ENCODE assay signal across 17 cellular contexts in genomic region chr5:157926171-157926671, GRCh38.
DNase-seq lines count a peak whose midpoint lies in the region; ATAC-seq and TF ChIP-seq lines count a peak whose summit lies in the region.
"Had no signal": no experiment of that assay in that cellular context is flagged by ENCODE, and none has a peak within 500 bp of the region (broad histone marks: within the 10 kb centered on the region; RNA-seq: fewer than 3 reads in every experiment).

No MANE protein-coding gene starts in this region.

- whole genome bisulfite sequencing in right cardiac atrium: 80% methylated on average over 9 of the region's 9 CpGs
- WGBS in endodermal cell (ENCODE audit: insufficient coverage in 1 of 2, insufficient read length in 1 of 2), 2 experiments: 84 to 91% methylated on average over 9 of the region's 9 CpGs

- H3K36me3 ChIP-seq in endodermal cell (ENCODE audit: control insufficient read depth, insufficient read depth, low read length) (no peaks in the 10 kb centered on the region), subcutaneous abdominal adipose tissue (ENCODE audit: control insufficient read depth in 5 of 5, insufficient read depth in 5 of 5, low read length in 5 of 5) (no peaks in the 10 kb centered on the region)
- H3K36me3 ChIP-seq: BLaER1 treated with 17β-estradiol and CSF1 and Interleukin-3, amounts not matched to agents 10 nM and 100 nM had no signal

- H3K36me3 Mint-ChIP-seq in endodermal cell (ENCODE audit: low read depth): no peaks in the 10 kb centered on the region

- H3K27ac ChIP-seq in right cardiac atrium (ENCODE audit: low read length) (no peak overlapping the region), endodermal cell (ENCODE audit: low read depth, low read length) (no peak overlapping the region), subcutaneous abdominal adipose tissue (ENCODE audit: low read depth, low read length) (peak overlapping the region; percentile 16)
- H3K27ac ChIP-seq: 22Rv1; BLaER1 treated with 17β-estradiol and CSF1 and Interleukin-3, amounts not matched to agents 10 nM and 100 nM had no signal

- H3K9ac ChIP-seq in endodermal cell (ENCODE audit: extremely low read depth, low read length, poor library complexity, severe bottlenecking): no peak overlapping the region
- H3K9ac ChIP-seq in subcutaneous abdominal adipose tissue (ENCODE audit: low read length in 5 of 5): no peak overlapping the region
- H3K9ac ChIP-seq: BLaER1 treated with 17β-estradiol and CSF1 and Interleukin-3, amounts not matched to agents 10 nM and 100 nM had no signal

- no peaks in the 10 kb centered on the region for H3K27me3 Mint-ChIP-seq in endodermal cell (ENCODE audit: insufficient read depth)
- H3K27me3 Mint-ChIP-seq in stimulated activated naive CD8-positive, alpha-beta T cell treated with anti-CD3 and anti-CD28 coated beads, Interleukin-15, amount 100 ng/mL, for 72 hours: no peaks in the 10 kb centered on the region

- intact Hi-C loops in Right ventricle myocardium inferior (cut with DNase I) (no loop called here), right cardiac atrium (cut with DNase I) (no loop called here)

- ATAC-seq in Right ventricle myocardium inferior (peak; percentile 28), right cardiac atrium (no peak)
- no peak for ATAC-seq in stimulated activated naive CD8-positive, alpha-beta T cell treated with anti-CD3 and anti-CD28 coated beads, Interleukin-15, amount 100 ng/mL, for 72 hours

- H3K27ac Mint-ChIP-seq in endodermal cell: peak overlapping the region; percentile 62
- H3K27ac Mint-ChIP-seq in stimulated activated naive CD8-positive, alpha-beta T cell treated with anti-CD3 and anti-CD28 coated beads, Interleukin-15, amount 100 ng/mL, for 72 hours: no peak overlapping the region

- H3K9me3 ChIP-seq in right cardiac atrium (ENCODE audit: control insufficient read depth, low read length) (no peaks in the 10 kb centered on the region), endodermal cell (ENCODE audit: control insufficient read depth, low read length) (no peaks in the 10 kb centered on the region), subcutaneous abdominal adipose tissue (ENCODE audit: control insufficient read depth in 5 of 5, low read length in 5 of 5) (no peaks in the 10 kb centered on the region)
- H3K9me3 ChIP-seq: BLaER1 treated with 17β-estradiol and CSF1 and Interleukin-3, amounts not matched to agents 10 nM and 100 nM had no signal

- H3K4me3 ChIP-seq in right cardiac atrium (ENCODE audit: low read length) (no peak overlapping the region), endodermal cell (ENCODE audit: low read length) (no peak overlapping the region), subcutaneous abdominal adipose tissue (ENCODE audit: low read depth in 1 of 5, low read length in 5 of 5) (no peak overlapping the region)
- H3K4me3 ChIP-seq: BLaER1 treated with 17β-estradiol and CSF1 and Interleukin-3, amounts not matched to agents 10 nM and 100 nM had no signal

- H3K27me3 ChIP-seq in right cardiac atrium (ENCODE audit: control insufficient read depth, insufficient read depth) (no peaks in the 10 kb centered on the region), endodermal cell (ENCODE audit: control insufficient read depth, insufficient read depth, low read length, poor library complexity, severe bottlenecking) (peaks cover 5% of the 10 kb centered on the region), subcutaneous abdominal adipose tissue (ENCODE audit: control insufficient read depth in 5 of 5, insufficient read depth in 4 of 5, low read length in 5 of 5) (no peaks in the 10 kb centered on the region)
- H3K27me3 ChIP-seq: BLaER1 treated with 17β-estradiol and CSF1 and Interleukin-3, amounts not matched to agents 10 nM and 100 nM had no signal

- DNase-seq in Right ventricle myocardium inferior (ENCODE audit: missing footprints) (no peak), right cardiac atrium (no peak), endodermal cell (peak; percentile 52), mesenteric fat pad (ENCODE audit: low spot score) (peak; percentile 80), cortex of kidney (lab: John Stamatoyannopoulos, UW) (no peak)
- DNase-seq in activated CD4-positive, alpha-beta T cell treated with anti-CD3 and anti-CD28 coated beads for 1 hour: no peak
- no peak for DNase-seq in stimulated activated naive CD8-positive, alpha-beta T cell treated with anti-CD3 and anti-CD28 coated beads, Interleukin-15, amount 100 ng/mL, for 72 hours
- DNase-seq: EL, HCEC 1CT, KG1, NCI-H1092, NCI-H2107, NCI-H345, SIG-M5 had no signal

- no peaks in the 10 kb centered on the region for H3K9me3 Mint-ChIP-seq in endodermal cell
- H3K9me3 Mint-ChIP-seq in stimulated activated naive CD8-positive, alpha-beta T cell treated with anti-CD3 and anti-CD28 coated beads, Interleukin-15, amount 100 ng/mL, for 72 hours: no peaks in the 10 kb centered on the region

- H3K4me1 ChIP-seq in right cardiac atrium (ENCODE audit: control insufficient read depth, insufficient read depth, low read length): no peaks in the 10 kb centered on the region
- peaks cover 20% of the 10 kb centered on the region for H3K4me1 ChIP-seq in endodermal cell (ENCODE audit: control insufficient read depth, insufficient read depth, low read length)
- H3K4me1 ChIP-seq in subcutaneous abdominal adipose tissue (ENCODE audit: control insufficient read depth in 5 of 5, insufficient read depth in 5 of 5, low read length in 5 of 5): peaks cover 1 to 17% (median 9%) of the 10 kb centered on the region in 5 donors
- H3K4me1 ChIP-seq: BLaER1 treated with 17β-estradiol and CSF1 and Interleukin-3, amounts not matched to agents 10 nM and 100 nM had no signal

- H3K4me3 Mint-ChIP-seq in endodermal cell: no peak overlapping the region
- H3K4me3 Mint-ChIP-seq in stimulated activated naive CD8-positive, alpha-beta T cell treated with anti-CD3 and anti-CD28 coated beads, Interleukin-15, amount 100 ng/mL, for 72 hours: no peak overlapping the region

- TF ChIP-seq CTCF in endodermal cell (conservative IDR thresholded peaks at IDR 0.05): no peak

- H3K4me1 Mint-ChIP-seq in endodermal cell: peaks cover 51% of the 10 kb centered on the region
- peaks cover 10% of the 10 kb centered on the region for H3K4me1 Mint-ChIP-seq in stimulated activated naive CD8-positive, alpha-beta T cell treated with anti-CD3 and anti-CD28 coated beads, Interleukin-15, amount 100 ng/mL, for 72 hours

Comparison
In these comparisons a context has a peak if more than half of its experiments do, and no peak if none do; other contexts are left out.
1. DNase-seq: peak in endodermal cell (single experiment) and mesenteric fat pad (single experiment); none in Right ventricle myocardium inferior (single experiment), right cardiac atrium (0 of 3), activated CD4-positive, alpha-beta T cell treated with anti-CD3 and anti-CD28 coated beads for 1 hour (single experiment), stimulated activated naive CD8-positive, alpha-beta T cell treated with anti-CD3 and anti-CD28 coated beads, Interleukin-15, amount 100 ng/mL, for 72 hours (0 of 2) and cortex of kidney (single experiment).